17 cellular contexts compared by ENCODE assay signal in genomic region chr6:170006524-170007467, GRCh38.
DNase-seq lines count a peak whose midpoint lies in the region; ATAC-seq and TF ChIP-seq lines count a peak whose summit lies in the region.
"Had no signal": no experiment of that assay in that cellular context is flagged by ENCODE, and none has a peak within 500 bp of the region (broad histone marks: within the 10 kb centered on the region; RNA-seq: fewer than 3 reads in every experiment).

No MANE protein-coding gene starts in this region.

- H3K4me1 ChIP-seq in SK-N-SH (ENCODE audit: control insufficient read depth in 1 of 2, insufficient read depth in 2 of 2, low read depth in 1 of 2, low read length in 1 of 2) (peaks cover 0 to 41% of the 10 kb centered on the region in 2 experiments; a peak in 2 of 4 replicates), Karpas-422 (ENCODE audit: low read length) (no peaks in the 10 kb centered on the region)

- H3K27me3 ChIP-seq in neural cell (ENCODE audit: insufficient read depth, low read depth, low read length) (no peaks in the 10 kb centered on the region), SK-N-SH (ENCODE audit: insufficient read depth) (no peaks in the 10 kb centered on the region), Karpas-422 (ENCODE audit: low read length) (no peaks in the 10 kb centered on the region)

- H3K9ac ChIP-seq in neural cell (ENCODE audit: low read length) (peak overlapping the region; percentile 55), SK-N-SH (no peak overlapping the region), Karpas-422 (ENCODE audit: low read length) (no peak overlapping the region)

- DNase-seq in DMS79 (lab: John Stamatoyannopoulos, UW) = peak; percentile 72
- DNase-seq in NCI-H2107 (lab: John Stamatoyannopoulos, UW) = peak; percentile 24
- DNase-seq in SK-N-SH = no peak
- no peak for DNase-seq in Karpas-422
- DNase-seq in glomerular visceral epithelial cell (ENCODE audit: extremely low spot score) = no peak
- DNase-seq: activated CD8-positive, alpha-beta T cell treated with anti-CD3 and anti-CD28 coated beads, Interleukin-2, amount 10 ng/mL, durations not matched to agents 7 days and 5 days; activated naive CD4-positive, alpha-beta T cell; mammary epithelial cell; NCI-H82; Right ventricle myocardium superior; stimulated activated CD4-positive, alpha-beta T cell treated with anti-CD3 and anti-CD28 coated beads, Interleukin-4, amount 100 ng/mL, for 4 hours; T1000 had no signal

- H3K9me3 ChIP-seq in neural cell (ENCODE audit: low read length) = peaks cover 13% of the 10 kb centered on the region
- H3K9me3 ChIP-seq in SK-N-SH = no peaks in the 10 kb centered on the region
- peaks cover 7% of the 10 kb centered on the region; the same call in 1 of the 2 replicates for H3K9me3 ChIP-seq in Karpas-422 (ENCODE audit: low read length)

- H3K4me3 ChIP-seq in neural cell (ENCODE audit: low read length) (peak overlapping the region; percentile 38), SK-N-SH (ENCODE audit: low read depth in 2 of 2, low read length in 1 of 2) (no peak overlapping the region), Karpas-422 (ENCODE audit: low read length) (no peak overlapping the region)

- H3K4me1 Mint-ChIP-seq in brain = peaks cover 48% of the 10 kb centered on the region

- TF ChIP-seq CTCF in brain (conservative IDR thresholded peaks at IDR 0.05) (no peak), neural cell (IDR thresholded peaks at IDR 0.05; ENCODE audit: poor library complexity, severe bottlenecking) (no peak), SK-N-SH (IDR thresholded peaks at IDR 0.05) (no peak)

- H3K4me2 ChIP-seq in neural cell (ENCODE audit: low read length) (peak overlapping the region; percentile 45), SK-N-SH (no peak overlapping the region), Karpas-422 (ENCODE audit: low read depth, low read length, poor library complexity, severe bottlenecking) (no peak overlapping the region)

- peaks cover 28 to 37% (median 32%) of the 10 kb centered on the region in 5 experiments for H3K9me3 Mint-ChIP-seq in brain

- H4K20me1 ChIP-seq in neural cell (ENCODE audit: insufficient read depth) (no peaks in the 10 kb centered on the region), SK-N-SH (ENCODE audit: insufficient read depth) (no peaks in the 10 kb centered on the region), Karpas-422 (ENCODE audit: insufficient read depth, low read depth, low read length) (no peaks in the 10 kb centered on the region)

- H3K79me2 ChIP-seq in neural cell (replicated peaks; ENCODE audit: insufficient read depth, low read length) (no peaks in the 10 kb centered on the region), SK-N-SH (ENCODE audit: insufficient read depth) (no peaks in the 10 kb centered on the region), Karpas-422 (ENCODE audit: low read length) (no peaks in the 10 kb centered on the region)

- CTCF ChIA-PET in SK-N-SH (lab: Yijun Ruan, JAX) = interaction anchor here (0.6 to 1.8 kb wide), 3 partner anchors 11 to 56 kb away, joined by 3 to 5 read pairs (median 4); no protein-coding TSS in a partner anchor

- no peak for ATAC-seq in HG03097 (IDR thresholded peaks at IDR 0.05; ENCODE audit: low FRiP score, unreplicated experiment)
- ATAC-seq: activated CD8-positive, alpha-beta T cell treated with anti-CD3 and anti-CD28 coated beads, Interleukin-2, amount 10 ng/mL, durations not matched to agents 7 days and 5 days had no signal

- POLR2A ChIA-PET in SK-N-SH (lab: Yijun Ruan, JAX) = interaction anchor here (0.5 to 0.6 kb wide), 2 partner anchors 26 to 62 kb away, joined by 3 read pairs; no protein-coding TSS in a partner anchor

- no peaks in the 10 kb centered on the region for H3K9me2 ChIP-seq in neural cell (ENCODE audit: insufficient read depth, low read length)
- H3K9me2 ChIP-seq in SK-N-SH = no peaks in the 10 kb centered on the region
- H3K9me2 ChIP-seq in Karpas-422 (replicated peaks; ENCODE audit: insufficient read depth, low read length) = no peaks in the 10 kb centered on the region

- peak overlapping the region in 4 of 5 experiments; percentile 75 to 96 (median 84) for H3K27ac Mint-ChIP-seq in brain
- H3K27ac Mint-ChIP-seq: activated CD8-positive, alpha-beta T cell treated with anti-CD3 and anti-CD28 coated beads, Interleukin-2, amount 10 ng/mL, durations not matched to agents 7 days and 5 days; stimulated activated naive CD8-positive, alpha-beta T cell treated with anti-CD3 and anti-CD28 coated beads, Interleukin-15, Interleukin-2, amounts not matched to agents 100 ng/mL and 50 ng/mL, for 24 hours had no signal

- peaks cover 9% of the 10 kb centered on the region for H3K27me3 Mint-ChIP-seq in brain

- WGBS in SK-N-SH (ENCODE audit: low lambda C conversion rate) = 49% methylated on average over 19 of the region's 22 CpGs

- H2AFZ ChIP-seq in neural cell (ENCODE audit: low read depth, low read length) (peak overlapping the region; percentile 57), SK-N-SH (ENCODE audit: low read depth) (no peak overlapping the region), Karpas-422 (ENCODE audit: low read length) (no peak overlapping the region)

- H3K4me3 Mint-ChIP-seq in brain = peak overlapping the region in 4 of 5 experiments; percentile 56 to 72 (median 61)
- H3K4me3 Mint-ChIP-seq: activated CD8-positive, alpha-beta T cell treated with anti-CD3 and anti-CD28 coated beads, Interleukin-2, amount 10 ng/mL, durations not matched to agents 7 days and 5 days; stimulated activated naive CD8-positive, alpha-beta T cell treated with anti-CD3 and anti-CD28 coated beads, Interleukin-15, Interleukin-2, amounts not matched to agents 100 ng/mL and 50 ng/mL, for 24 hours had no signal

- H3K27ac ChIP-seq in neural cell (ENCODE audit: low read length) = peak overlapping the region; percentile 53
- peak overlapping the region in 1 of 2 experiments; percentile 92; a peak in 2 of 4 replicates for H3K27ac ChIP-seq in SK-N-SH (ENCODE audit: low read depth in 2 of 2, low read length in 1 of 2)
- no peak overlapping the region for H3K27ac ChIP-seq in Karpas-422 (ENCODE audit: low read length)
- H3K27ac ChIP-seq: HL-60 had no signal

- H3K36me3 Mint-ChIP-seq in brain = peaks cover 13% of the 10 kb centered on the region

- H3K36me3 ChIP-seq in neural cell (ENCODE audit: insufficient read depth, low read length) = no peaks in the 10 kb centered on the region
- no peaks in the 10 kb centered on the region for H3K36me3 ChIP-seq in SK-N-SH (replicated peaks in 1 of 2; ENCODE audit: control insufficient read depth in 1 of 2, insufficient read depth in 2 of 2, low read length in 1 of 2)
- H3K36me3 ChIP-seq in Karpas-422 (ENCODE audit: insufficient read depth, low read length) = no peaks in the 10 kb centered on the region

- H3F3A ChIP-seq in neural cell (ENCODE audit: insufficient read depth, low read length, poor library complexity, severe bottlenecking) = peaks cover 6% of the 10 kb centered on the region
- no peaks in the 10 kb centered on the region for H3F3A ChIP-seq in SK-N-SH (replicated peaks; ENCODE audit: insufficient read depth)

- TF ChIP-seq RAD21 in neural cell (conservative IDR thresholded peaks at IDR 0.05) (no peak), SK-N-SH (IDR thresholded peaks at IDR 0.05; ENCODE audit: low read length) (no peak)

- TF ChIP-seq EP300 in neural cell (conservative IDR thresholded peaks at IDR 0.05; ENCODE audit: poor library complexity, severe bottlenecking) (peak; percentile 22), SK-N-SH (IDR thresholded peaks at IDR 0.05; ENCODE audit: borderline replicate concordance in 1 of 2, low read depth in 1 of 2, low read length in 1 of 2) (no peak)

TF ChIP-seq in neural cell, 6 proteins besides CTCF, POLR2A, EP300 and RAD21 (continues in another document):
- peak; percentile 14 for TF ChIP-seq MXI1 (conservative IDR thresholded peaks at IDR 0.05; ENCODE audit: poor library complexity, severe bottlenecking)

TF ChIP-seq in SK-N-SH, 30 proteins besides CTCF, POLR2A, EP300 and RAD21:
- no peak for TF ChIP-seq MEF2A (IDR thresholded peaks at IDR 0.05; ENCODE audit: borderline replicate concordance, low read depth)
- TF ChIP-seq SIN3A (IDR thresholded peaks at IDR 0.05; ENCODE audit: borderline replicate concordance, low read depth, low read length) = no peak
- no peak for TF ChIP-seq RXRA (IDR thresholded peaks at IDR 0.05; ENCODE audit: borderline replicate concordance, low read depth)
- TF ChIP-seq FOXJ3 (CRISPR knock-in tag; IDR thresholded peaks at IDR 0.05) = no peak
- TF ChIP-seq POLR2AphosphoS5 (IDR thresholded peaks at IDR 0.05; ENCODE audit: low read depth, low read length) = no peak
- TF ChIP-seq YY1 (IDR thresholded peaks at IDR 0.05; ENCODE audit: low read depth) = no peak
- TF ChIP-seq REST (IDR thresholded peaks at IDR 0.05; ENCODE audit: low read depth, low read length) = no peak
- TF ChIP-seq NFIC (IDR thresholded peaks at IDR 0.05; ENCODE audit: borderline replicate concordance) = no peak
- TF ChIP-seq FOSL2 (IDR thresholded peaks at IDR 0.05; ENCODE audit: borderline replicate concordance, low read depth) = no peak
- no peak for TF ChIP-seq NRF1 (IDR thresholded peaks at IDR 0.05; ENCODE audit: low read depth, low read length)

Comparison
In these comparisons a context has a peak if more than half of its experiments do, and no peak if none do; other contexts are left out.
1. DNase-seq: peak in DMS79 (single experiment) and NCI-H2107 (single experiment); none in SK-N-SH (single experiment), Karpas-422 (single experiment) and glomerular visceral epithelial cell (single experiment).